Comparison of ENCODE assay signal across 9 cellular contexts in the genomic region with DNA sequence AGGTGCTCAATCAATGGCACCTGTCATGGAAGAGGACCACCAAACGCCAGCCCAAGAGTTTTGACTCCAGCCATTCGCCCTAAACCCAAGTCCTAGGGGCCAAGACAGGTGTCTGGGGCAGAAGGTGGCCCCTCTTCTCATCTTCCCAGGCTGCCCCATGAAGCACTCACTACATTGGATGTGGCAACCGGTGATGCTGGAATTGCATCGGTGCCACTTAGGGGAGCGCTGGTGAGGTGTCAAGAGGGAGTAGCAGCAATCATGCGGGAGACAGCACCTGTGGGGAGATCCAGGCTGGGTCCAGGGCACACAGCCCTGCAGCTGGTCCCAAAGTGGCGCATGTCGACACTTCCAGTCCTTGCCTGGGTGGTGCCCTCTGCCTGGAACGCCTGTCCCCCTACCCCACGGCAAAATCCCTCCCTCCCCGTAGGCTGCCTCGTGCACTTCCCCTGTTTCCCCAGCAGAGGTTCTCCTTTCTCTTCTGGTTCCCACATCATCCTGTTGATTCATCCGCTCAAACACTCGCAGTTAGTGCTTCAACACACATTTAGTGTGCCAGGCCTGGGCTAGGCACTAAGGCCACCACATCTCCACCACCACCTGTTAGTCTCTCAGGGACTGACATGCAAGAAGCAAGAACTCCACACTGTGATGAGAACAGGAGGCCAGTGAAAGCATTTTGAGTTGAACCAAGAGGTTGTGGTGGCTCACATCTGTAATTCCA. TPM values are rescaled to one million over a fixed set of nuclear protein-coding genes. Genes with fewer than 3 reads are reported as not detected.
DNase-seq lines count a peak whose midpoint lies in the region; FAIRE-seq and TF ChIP-seq lines count a peak whose summit lies in the region.
"Had no signal": no experiment of that assay in that cellular context is flagged by ENCODE, and none has a peak within 500 bp of the region (broad histone marks: within the 10 kb centered on the region; RNA-seq: fewer than 3 reads in every experiment).

No MANE protein-coding gene starts in this region.

- H3K36me3 ChIP-seq in breast epithelium, result no peaks in the 10 kb centered on the region
- no peaks in the 10 kb centered on the region for H3K36me3 ChIP-seq in keratinocyte (ENCODE audit: control insufficient read depth in 2 of 2, extremely low read depth in 1 of 2, insufficient read depth in 2 of 2, low read length in 2 of 2)
- H3K36me3 ChIP-seq: SJSA1 had no signal

- no peak for DNase-seq in D721Med (ENCODE audit: insufficient read length, low spot score)
- peak; percentile 16 for DNase-seq in HK-2 (ENCODE audit: unreplicated experiment)
- peak; percentile 65 for DNase-seq in RPMI7951 (ENCODE audit: low read depth)
- DNase-seq in breast epithelium (ENCODE audit: low spot score in 2 of 2), result no peak
- DNase-seq in keratinocyte (ENCODE audit: low read depth, low spot score), result no peak
- DNase-seq in stimulated activated CD4-positive, alpha-beta T cell treated with anti-CD3 and anti-CD28 coated beads, Interleukin-4, amount 100 ng/mL, for 48 hours (ENCODE audit: low read depth in 2 of 2), result peak; percentile 7 to 13
- no peak for DNase-seq in activated effector memory CD4-positive, alpha-beta T cell treated with Interleukin-2 at 50 U/mL for 16 hours
- DNase-seq in amniotic stem cell (lab: John Stamatoyannopoulos, UW), result no peak

- FAIRE-seq in D721Med (lab: Jason Lieb, UNC), result no peak
- FAIRE-seq in keratinocyte (lab: Jason Lieb, UNC), result peak; percentile 94

- H3K4me3 ChIP-seq in breast epithelium, result no peak overlapping the region
- no peak overlapping the region for H3K4me3 ChIP-seq in keratinocyte (ENCODE audit: control insufficient read depth in 2 of 3, extremely low read depth in 1 of 3, insufficient read depth in 2 of 3, low read depth in 1 of 3, low read length in 3 of 3)
- H3K4me3 ChIP-seq: SJSA1 had no signal

- peaks cover 0 to 3% of the 10 kb centered on the region in 2 donors for H3K9me3 ChIP-seq in breast epithelium
- H3K9me3 ChIP-seq in keratinocyte (ENCODE audit: control insufficient read depth, low read depth, low read length), result peaks cover 4% of the 10 kb centered on the region
- H3K9me3 ChIP-seq: SJSA1 had no signal

- H3K9me1 ChIP-seq in keratinocyte (ENCODE audit: control insufficient read depth, extremely low read depth, insufficient read depth, low read length), result no peaks in the 10 kb centered on the region

- H3K9ac ChIP-seq in keratinocyte (ENCODE audit: control insufficient read depth, extremely low read depth, insufficient read depth, low read length), result no peak overlapping the region

- no peaks in the 10 kb centered on the region for H3K79me2 ChIP-seq in keratinocyte (ENCODE audit: control insufficient read depth, insufficient read depth, low read length)

- H3K4me1 ChIP-seq in breast epithelium, result no peaks in the 10 kb centered on the region
- peaks cover 2% of the 10 kb centered on the region for H3K4me1 ChIP-seq in keratinocyte (ENCODE audit: control insufficient read depth, extremely low read depth, insufficient read depth, low read length)
- H3K4me1 ChIP-seq: SJSA1 had no signal

- H3K27me3 ChIP-seq in breast epithelium (no peaks in the 10 kb centered on the region), keratinocyte (ENCODE audit: control insufficient read depth, extremely low read depth, insufficient read depth, low read length) (peaks cover 8% of the 10 kb centered on the region)
- H3K27me3 ChIP-seq: SJSA1 had no signal

- TF ChIP-seq POLR2A in breast epithelium (IDR thresholded peaks at IDR 0.05), result no peak

- H3K4me2 ChIP-seq in keratinocyte (ENCODE audit: control insufficient read depth, extremely low read depth, insufficient read depth, low read depth, low read length), result no peak overlapping the region

- H4K20me1 ChIP-seq in keratinocyte (ENCODE audit: control insufficient read depth, extremely low read depth, insufficient read depth, low read length), result no peaks in the 10 kb centered on the region

- H2AFZ ChIP-seq in keratinocyte (ENCODE audit: control insufficient read depth, low read length), result no peak overlapping the region

- peak; percentile 21 for TF ChIP-seq CTCF in D721Med (IDR thresholded peaks at IDR 0.05; ENCODE audit: insufficient read depth, missing control alignments)
- peak; percentile 64 to 92 (median 84) for TF ChIP-seq CTCF in breast epithelium (IDR thresholded peaks at IDR 0.05)
- peak; percentile 86 to 96 (median 89) for TF ChIP-seq CTCF in keratinocyte (optimal IDR thresholded peaks at IDR 0.05 in 1 of 3, IDR thresholded peaks at IDR 0.05 in 1 of 3, conservative IDR thresholded peaks at IDR 0.05 in 1 of 3; ENCODE audit: extremely low read depth in 1 of 3, insufficient read depth in 2 of 3, low read length in 3 of 3)

- intact Hi-C loops in breast epithelium (cut with DNase I; ENCODE audit: low total_unique reads), result no loop called here

- H3K27ac ChIP-seq in breast epithelium, result no peak overlapping the region
- H3K27ac ChIP-seq in keratinocyte (ENCODE audit: control insufficient read depth, insufficient read depth, low read length), result no peak overlapping the region
- H3K27ac ChIP-seq: SJSA1 had no signal

- dilution Hi-C loops in keratinocyte (cut with MboI; ENCODE audit: extremely low pct_ligation_motif_present, low sequenced_read_pairs), result no loop called here

RNA-seq across cellular contexts. Expression of gene PLA2G2D, which starts 18.5 kb away (rescaled TPM):
- not detected in 2 replicates for total RNA-seq in RPMI7951 (2014; rRNA removed; shearing (Covaris generic))
- total RNA-seq in breast epithelium, result under 1 TPM in 1 of 3 donors, not detected in 2; 0.44 TPM
- polyA plus RNA-seq in keratinocyte, result not detected in 3 replicates
- polyA plus RNA-seq in keratinocyte (2011; ENCODE audit: low read depth), result not detected
- not detected in 2 replicates for polyA plus RNA-seq in keratinocyte (2011; cell fraction: cytosol; rRNA removed)
- not detected in 2 replicates for polyA plus RNA-seq in keratinocyte (2011; cell fraction: nucleus; rRNA removed)
- polyA plus RNA-seq in keratinocyte (2012; ENCODE audit: low replicate concordance), result not detected in 2 replicates
- not detected in 3 replicates for polyA minus RNA-seq in keratinocyte
- not detected for polyA minus RNA-seq in keratinocyte (2011; cell fraction: cytosol; rRNA and poly(A)+ RNA removed)
- polyA minus RNA-seq in keratinocyte (2011; cell fraction: nucleus; rRNA and poly(A)+ RNA removed), result not detected in 2 replicates
- total RNA-seq: SJSA1 had no signal

RNA-seq across cellular contexts. Expression of gene PLA2G5, which starts 30.8 kb away (rescaled TPM):
- total RNA-seq in RPMI7951 (2014; rRNA removed; shearing (Covaris generic)), result not detected in 2 replicates
- 1 to 10 TPM in 2 of 3 donors, under 1 TPM in 1; 0.88 to 9.4 (median 1.3) TPM for total RNA-seq in breast epithelium
- 0.16 TPM in 1 of 3 replicates, not detected in the others for polyA plus RNA-seq in keratinocyte
- not detected for polyA plus RNA-seq in keratinocyte (2011; ENCODE audit: low read depth)
- 0.05 and 0.10 TPM in 2 replicates for polyA plus RNA-seq in keratinocyte (2011; cell fraction: cytosol; rRNA removed)
- polyA plus RNA-seq in keratinocyte (2011; cell fraction: nucleus; rRNA removed), result not detected in 2 replicates
- polyA plus RNA-seq in keratinocyte (2012; ENCODE audit: low replicate concordance), result not detected in 2 replicates
- 0.16 TPM in 1 of 3 replicates, not detected in the others for polyA minus RNA-seq in keratinocyte
- polyA minus RNA-seq in keratinocyte (2011; cell fraction: cytosol; rRNA and poly(A)+ RNA removed), result not detected
- polyA minus RNA-seq in keratinocyte (2011; cell fraction: nucleus; rRNA and poly(A)+ RNA removed), result not detected in 2 replicates
- total RNA-seq: SJSA1 had no signal

RNA-seq across cellular contexts. Expression of gene PLA2G2F, which starts 38.3 kb away (rescaled TPM):
- total RNA-seq in RPMI7951 (2014; rRNA removed; shearing (Covaris generic)), result not detected in 2 replicates
- total RNA-seq in breast epithelium, result not detected
- 0.26 to 0.31 TPM (median 0.26 TPM) in 3 replicates for polyA plus RNA-seq in keratinocyte
- polyA plus RNA-seq in keratinocyte (2011; ENCODE audit: low read depth), result 3.5 TPM
- 0.14 and 0.23 TPM in 2 replicates for polyA plus RNA-seq in keratinocyte (2011; cell fraction: cytosol; rRNA removed)
- polyA plus RNA-seq in keratinocyte (2011; cell fraction: nucleus; rRNA removed), result 1.7 and 2.2 TPM in 2 replicates
- polyA plus RNA-seq in keratinocyte (2012; ENCODE audit: low replicate concordance), result 0.21 and 13.3 TPM in 2 replicates
- 0.13 to 0.52 TPM (median 0.42 TPM) in 3 replicates for polyA minus RNA-seq in keratinocyte
- not detected for polyA minus RNA-seq in keratinocyte (2011; cell fraction: cytosol; rRNA and poly(A)+ RNA removed)
- 0.39 and 0.95 TPM in 2 replicates for polyA minus RNA-seq in keratinocyte (2011; cell fraction: nucleus; rRNA and poly(A)+ RNA removed)
- total RNA-seq: SJSA1 had no signal

Comparison
In these comparisons a context has a peak if more than half of its experiments do, and no peak if none do; other contexts are left out.
1. DNase-seq: peak in HK-2 (single experiment), RPMI7951 (single experiment) and stimulated activated CD4-positive, alpha-beta T cell treated with anti-CD3 and anti-CD28 coated beads, Interleukin-4, amount 100 ng/mL, for 48 hours (2 of 2); none in D721Med (single experiment), breast epithelium (0 of 2), keratinocyte (single experiment), activated effector memory CD4-positive, alpha-beta T cell treated with Interleukin-2 at 50 U/mL for 16 hours (single experiment) and amniotic stem cell (single experiment).
2. CTCF ChIP-seq: peak in every context shown above with its lines; median percentile 89 in keratinocyte; 84 in breast epithelium; 21 in D721Med.